ENCODE assay signal across 10 cellular contexts in genomic region chr17:18676928-18677327, GRCh38. TPM values are rescaled to one million over a fixed set of nuclear protein-coding genes. Genes with fewer than 3 reads are reported as not detected.
"Had no signal": no experiment of that assay in that cellular context is flagged by ENCODE, and none has a peak within 500 bp of the region (broad histone marks: within the 10 kb centered on the region; RNA-seq: fewer than 3 reads in every experiment).

No MANE protein-coding gene starts in this region.

RNA-seq across cellular contexts. Expression of gene TBC1D28, which starts 32.7 kb away (rescaled TPM):
- total RNA-seq: OCI-LY7, PC-3, PC-9, Peyer's patch, Right ventricle myocardium inferior, Right ventricle myocardium superior, RPMI7951, SJSA1, SK-MEL-5 had no signal
- polyA plus RNA-seq: SK-N-SH had no signal
